22 cellular contexts compared by ENCODE assay signal in genomic region chr16:8380311-8380710, GRCh38.
"Had no signal": no experiment of that assay in that cellular context is flagged by ENCODE, and none has a peak within 500 bp of the region (broad histone marks: within the 10 kb centered on the region; RNA-seq: fewer than 3 reads in every experiment).

No MANE protein-coding gene starts in this region.

- DNase-seq: IMR-90, Karpas-422, KG1, MG63, NCI-H1092, NCI-H1105 treated with DMSO at 0.1 percent for 48 hours, NCI-H1417 treated with DMSO at 0.1 percent for 48 hours, NCI-H146, NCI-H1694 treated with DMSO at 0.1 percent for 48 hours, NCI-H1930, NCI-H2081, NCI-H2171, NCI-H345, NCI-H446 treated with DMSO at 0.1 percent for 48 hours, NCI-H510A treated with DMSO at 0.1 percent for 48 hours, NCI-H526, NCI-H774, SHP77, SK-N-SH had no signal

- H3K9ac ChIP-seq: SK-N-SH had no signal

- H3K9me3 ChIP-seq: SK-N-SH had no signal

- H3K4me2 ChIP-seq: SK-N-SH had no signal

- H3K27ac ChIP-seq: RWPE1 had no signal

- H3K4me3 ChIP-seq: MG63 had no signal

- ATAC-seq: HepG2, Panc1 had no signal

- H3K36me3 ChIP-seq: MG63 had no signal
